ENCODE assay signal across 1 cellular context in the genomic region with DNA sequence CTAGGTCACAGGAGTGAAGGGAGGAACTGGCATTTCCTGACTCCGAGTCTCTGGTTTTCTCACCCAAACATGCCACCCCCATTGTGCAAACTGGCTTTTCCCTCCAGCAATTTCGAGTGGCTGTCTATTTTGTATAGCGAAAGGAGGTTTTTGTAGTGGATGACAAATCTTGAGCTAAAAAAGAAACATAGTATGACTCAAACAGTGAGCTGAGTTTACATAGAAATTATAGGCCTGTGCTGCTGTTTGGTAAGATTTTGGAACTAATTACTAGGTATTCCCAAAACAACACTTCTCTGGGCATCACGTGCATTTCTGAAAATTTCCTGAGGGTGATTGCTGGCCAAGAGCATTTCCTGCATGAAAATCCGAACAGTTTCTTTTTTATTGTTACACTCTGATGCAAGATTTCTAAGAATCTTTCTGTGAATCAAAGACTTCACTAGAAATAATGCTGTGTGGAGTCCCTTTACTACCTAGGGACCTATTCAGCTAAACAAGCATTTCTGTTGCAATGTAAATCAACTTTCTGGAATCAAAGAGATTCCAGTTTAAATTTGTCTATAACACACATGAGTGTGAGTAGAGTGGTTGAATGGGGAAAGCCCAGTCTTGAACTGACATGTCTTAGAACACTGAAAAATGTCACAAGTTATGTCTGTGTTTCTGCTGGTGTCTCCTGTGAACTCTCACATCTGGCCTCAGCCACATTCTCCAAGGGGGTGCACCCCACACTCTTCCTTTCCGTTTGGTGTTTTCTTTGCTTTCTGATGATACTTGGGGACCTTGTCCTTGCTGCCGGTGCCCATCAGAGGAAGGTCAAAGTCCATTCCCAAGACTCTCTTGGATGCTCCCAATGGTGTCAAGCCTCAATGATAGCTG.
TF ChIP-seq lines count a peak whose summit lies in the region.

No MANE protein-coding gene starts in this region.

TF ChIP-seq in GM12878, 131 proteins besides CTCF, POLR2A, EP300 and RAD21 (continued from another document):
- TF ChIP-seq, protein P1, sequence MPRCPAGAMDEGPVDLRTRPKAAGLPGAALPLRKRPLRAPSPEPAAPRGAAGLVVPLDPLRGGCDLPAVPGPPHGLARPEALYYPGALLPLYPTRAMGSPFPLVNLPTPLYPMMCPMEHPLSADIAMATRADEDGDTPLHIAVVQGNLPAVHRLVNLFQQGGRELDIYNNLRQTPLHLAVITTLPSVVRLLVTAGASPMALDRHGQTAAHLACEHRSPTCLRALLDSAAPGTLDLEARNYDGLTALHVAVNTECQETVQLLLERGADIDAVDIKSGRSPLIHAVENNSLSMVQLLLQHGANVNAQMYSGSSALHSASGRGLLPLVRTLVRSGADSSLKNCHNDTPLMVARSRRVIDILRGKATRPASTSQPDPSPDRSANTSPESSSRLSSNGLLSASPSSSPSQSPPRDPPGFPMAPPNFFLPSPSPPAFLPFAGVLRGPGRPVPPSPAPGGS (IDR thresholded peaks at IDR 0.05; ENCODE audit: borderline replicate concordance, insufficient read depth, low read depth, low read length, poor library complexity, severe bottlenecking), result peak; percentile 78
- no peak for TF ChIP-seq RELA (IDR thresholded peaks at IDR 0.05; ENCODE audit: borderline replicate concordance, partially characterized antibody)
- no peak for TF ChIP-seq PAX5 (IDR thresholded peaks at IDR 0.05; ENCODE audit: borderline replicate concordance, low read depth, low read length)
- peak; percentile 67; the same call in 1 of the 2 replicates for TF ChIP-seq MEF2A (IDR thresholded peaks at IDR 0.05; ENCODE audit: insufficient read depth, low read depth, low read length)
- TF ChIP-seq ETV6 (conservative IDR thresholded peaks at IDR 0.05 in 1 of 2, IDR thresholded peaks at IDR 0.05 in 1 of 2; ENCODE audit: borderline replicate concordance in 1 of 2, low read depth in 1 of 2), result peak in 1 of 2 experiments; percentile 41; a peak in 2 of 4 replicates
- peak; percentile 38; the same call in 1 of the 2 replicates for TF ChIP-seq GATAD2B (conservative IDR thresholded peaks at IDR 0.05; ENCODE audit: low read depth)
- TF ChIP-seq RUNX3 (IDR thresholded peaks at IDR 0.05; ENCODE audit: low read length), result peak; percentile 69
- peak; percentile 66 for TF ChIP-seq CREM (IDR thresholded peaks at IDR 0.05; ENCODE audit: low read depth)
- 0 out of 2 replicates have a peak, but pooled peaks have one; percentile 9 for TF ChIP-seq NBN (IDR thresholded peaks at IDR 0.05)
- TF ChIP-seq SREBF2 (IDR thresholded peaks at IDR 0.05; ENCODE audit: low read length), result no peak
- TF ChIP-seq BMI1 (IDR thresholded peaks at IDR 0.05; ENCODE audit: borderline replicate concordance), result peak; percentile 52; the same call in 1 of the 2 replicates
- TF ChIP-seq NR2F1 (conservative IDR thresholded peaks at IDR 0.05), result 0 out of 2 replicates have a peak, but pooled peaks have one; percentile 39
- TF ChIP-seq HDGF (IDR thresholded peaks at IDR 0.05), result 0 out of 2 replicates have a peak, but pooled peaks have one; percentile 1
- TF ChIP-seq, protein P2, sequence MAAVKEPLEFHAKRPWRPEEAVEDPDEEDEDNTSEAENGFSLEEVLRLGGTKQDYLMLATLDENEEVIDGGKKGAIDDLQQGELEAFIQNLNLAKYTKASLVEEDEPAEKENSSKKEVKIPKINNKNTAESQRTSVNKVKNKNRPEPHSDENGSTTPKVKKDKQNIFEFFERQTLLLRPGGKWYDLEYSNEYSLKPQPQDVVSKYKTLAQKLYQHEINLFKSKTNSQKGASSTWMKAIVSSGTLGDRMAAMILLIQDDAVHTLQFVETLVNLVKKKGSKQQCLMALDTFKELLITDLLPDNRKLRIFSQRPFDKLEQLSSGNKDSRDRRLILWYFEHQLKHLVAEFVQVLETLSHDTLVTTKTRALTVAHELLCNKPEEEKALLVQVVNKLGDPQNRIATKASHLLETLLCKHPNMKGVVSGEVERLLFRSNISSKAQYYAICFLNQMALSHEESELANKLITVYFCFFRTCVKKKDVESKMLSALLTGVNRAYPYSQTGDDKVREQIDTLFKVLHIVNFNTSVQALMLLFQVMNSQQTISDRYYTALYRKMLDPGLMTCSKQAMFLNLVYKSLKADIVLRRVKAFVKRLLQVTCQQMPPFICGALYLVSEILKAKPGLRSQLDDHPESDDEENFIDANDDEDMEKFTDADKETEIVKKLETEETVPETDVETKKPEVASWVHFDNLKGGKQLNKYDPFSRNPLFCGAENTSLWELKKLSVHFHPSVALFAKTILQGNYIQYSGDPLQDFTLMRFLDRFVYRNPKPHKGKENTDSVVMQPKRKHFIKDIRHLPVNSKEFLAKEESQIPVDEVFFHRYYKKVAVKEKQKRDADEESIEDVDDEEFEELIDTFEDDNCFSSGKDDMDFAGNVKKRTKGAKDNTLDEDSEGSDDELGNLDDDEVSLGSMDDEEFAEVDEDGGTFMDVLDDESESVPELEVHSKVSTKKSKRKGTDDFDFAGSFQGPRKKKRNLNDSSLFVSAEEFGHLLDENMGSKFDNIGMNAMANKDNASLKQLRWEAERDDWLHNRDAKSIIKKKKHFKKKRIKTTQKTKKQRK (IDR thresholded peaks at IDR 0.05; ENCODE audit: low read depth, low read length), result no peak
- no peak for TF ChIP-seq SMAD5 (IDR thresholded peaks at IDR 0.05; ENCODE audit: low read depth)
- TF ChIP-seq EGR1 (IDR thresholded peaks at IDR 0.05; ENCODE audit: borderline replicate concordance in 1 of 2, low read depth in 2 of 2, low read length in 2 of 2), result no peak; a peak in 1 of 3 replicates
- 0 out of 2 replicates have a peak, but pooled peaks have one; percentile 59 for TF ChIP-seq TCF12 (IDR thresholded peaks at IDR 0.05; ENCODE audit: low read depth, low read length)
- peak; percentile 96 for TF ChIP-seq JUNB (IDR thresholded peaks at IDR 0.05)
- TF ChIP-seq IKZF2 (IDR thresholded peaks at IDR 0.05), result peak; percentile 84 to 85
- TF ChIP-seq ATF7 (IDR thresholded peaks at IDR 0.05; ENCODE audit: low read depth), result peak; percentile 57
- peak; percentile 80 for TF ChIP-seq IKZF1 (conservative IDR thresholded peaks at IDR 0.05)
- TF ChIP-seq CBX5 (IDR thresholded peaks at IDR 0.05; ENCODE audit: low read depth), result peak; percentile 35; the same call in 1 of the 2 replicates
- peak; percentile 67 for TF ChIP-seq TBL1XR1 (IDR thresholded peaks at IDR 0.05; ENCODE audit: low read depth, low read length)
- TF ChIP-seq ZBED1 (IDR thresholded peaks at IDR 0.05; ENCODE audit: borderline replicate concordance), result peak; percentile 40; the same call in 1 of the 2 replicates
- TF ChIP-seq CREB1 (IDR thresholded peaks at IDR 0.05; ENCODE audit: low read depth), result peak; percentile 47; the same call in 1 of the 2 replicates
- TF ChIP-seq KDM1A (IDR thresholded peaks at IDR 0.05; ENCODE audit: borderline replicate concordance), result no peak
- TF ChIP-seq MTA3 (IDR thresholded peaks at IDR 0.05; ENCODE audit: borderline replicate concordance, low read length), result no peak
- TF ChIP-seq ZNF274 (IDR thresholded peaks at IDR 0.05; ENCODE audit: insufficient read depth, insufficient read length), result no peak
- no peak for TF ChIP-seq SREBF1 (IDR thresholded peaks at IDR 0.05; ENCODE audit: low read length)
- no peak for TF ChIP-seq STAT3 (IDR thresholded peaks at IDR 0.05; ENCODE audit: low read depth, low read length)
- TF ChIP-seq, protein P3, sequence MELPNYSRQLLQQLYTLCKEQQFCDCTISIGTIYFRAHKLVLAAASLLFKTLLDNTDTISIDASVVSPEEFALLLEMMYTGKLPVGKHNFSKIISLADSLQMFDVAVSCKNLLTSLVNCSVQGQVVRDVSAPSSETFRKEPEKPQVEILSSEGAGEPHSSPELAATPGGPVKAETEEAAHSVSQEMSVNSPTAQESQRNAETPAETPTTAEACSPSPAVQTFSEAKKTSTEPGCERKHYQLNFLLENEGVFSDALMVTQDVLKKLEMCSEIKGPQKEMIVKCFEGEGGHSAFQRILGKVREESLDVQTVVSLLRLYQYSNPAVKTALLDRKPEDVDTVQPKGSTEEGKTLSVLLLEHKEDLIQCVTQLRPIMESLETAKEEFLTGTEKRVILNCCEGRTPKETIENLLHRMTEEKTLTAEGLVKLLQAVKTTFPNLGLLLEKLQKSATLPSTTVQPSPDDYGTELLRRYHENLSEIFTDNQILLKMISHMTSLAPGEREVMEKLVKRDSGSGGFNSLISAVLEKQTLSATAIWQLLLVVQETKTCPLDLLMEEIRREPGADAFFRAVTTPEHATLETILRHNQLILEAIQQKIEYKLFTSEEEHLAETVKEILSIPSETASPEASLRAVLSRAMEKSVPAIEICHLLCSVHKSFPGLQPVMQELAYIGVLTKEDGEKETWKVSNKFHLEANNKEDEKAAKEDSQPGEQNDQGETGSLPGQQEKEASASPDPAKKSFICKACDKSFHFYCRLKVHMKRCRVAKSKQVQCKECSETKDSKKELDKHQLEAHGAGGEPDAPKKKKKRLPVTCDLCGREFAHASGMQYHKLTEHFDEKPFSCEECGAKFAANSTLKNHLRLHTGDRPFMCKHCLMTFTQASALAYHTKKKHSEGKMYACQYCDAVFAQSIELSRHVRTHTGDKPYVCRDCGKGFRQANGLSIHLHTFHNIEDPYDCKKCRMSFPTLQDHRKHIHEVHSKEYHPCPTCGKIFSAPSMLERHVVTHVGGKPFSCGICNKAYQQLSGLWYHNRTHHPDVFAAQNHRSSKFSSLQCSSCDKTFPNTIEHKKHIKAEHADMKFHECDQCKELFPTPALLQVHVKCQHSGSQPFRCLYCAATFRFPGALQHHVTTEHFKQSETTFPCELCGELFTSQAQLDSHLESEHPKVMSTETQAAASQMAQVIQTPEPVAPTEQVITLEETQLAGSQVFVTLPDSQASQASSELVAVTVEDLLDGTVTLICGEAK (IDR thresholded peaks at IDR 0.05; ENCODE audit: borderline replicate concordance), result 0 out of 2 replicates have a peak, but pooled peaks have one; percentile 2
- TF ChIP-seq, protein P4, sequence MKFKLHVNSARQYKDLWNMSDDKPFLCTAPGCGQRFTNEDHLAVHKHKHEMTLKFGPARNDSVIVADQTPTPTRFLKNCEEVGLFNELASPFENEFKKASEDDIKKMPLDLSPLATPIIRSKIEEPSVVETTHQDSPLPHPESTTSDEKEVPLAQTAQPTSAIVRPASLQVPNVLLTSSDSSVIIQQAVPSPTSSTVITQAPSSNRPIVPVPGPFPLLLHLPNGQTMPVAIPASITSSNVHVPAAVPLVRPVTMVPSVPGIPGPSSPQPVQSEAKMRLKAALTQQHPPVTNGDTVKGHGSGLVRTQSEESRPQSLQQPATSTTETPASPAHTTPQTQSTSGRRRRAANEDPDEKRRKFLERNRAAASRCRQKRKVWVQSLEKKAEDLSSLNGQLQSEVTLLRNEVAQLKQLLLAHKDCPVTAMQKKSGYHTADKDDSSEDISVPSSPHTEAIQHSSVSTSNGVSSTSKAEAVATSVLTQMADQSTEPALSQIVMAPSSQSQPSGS (IDR thresholded peaks at IDR 0.05; ENCODE audit: low read length), result peak; percentile 81
- peak; percentile 89 for TF ChIP-seq EED (IDR thresholded peaks at IDR 0.05; ENCODE audit: low read depth)
- TF ChIP-seq JUND (IDR thresholded peaks at IDR 0.05; ENCODE audit: low read depth, low read length), result peak; percentile 73
